ENCODE assay signal across 25 cellular contexts in genomic region chr9:78592866-78593265, GRCh38.
DNase-seq lines count a peak whose midpoint lies in the region; ATAC-seq, FAIRE-seq and TF ChIP-seq lines count a peak whose summit lies in the region.
"Had no signal": no experiment of that assay in that cellular context is flagged by ENCODE, and none has a peak within 500 bp of the region (broad histone marks: within the 10 kb centered on the region; RNA-seq: fewer than 3 reads in every experiment).

No MANE protein-coding gene starts in this region.

- H3K9ac ChIP-seq in astrocyte (ENCODE audit: low read length), result no peak overlapping the region
- H3K9ac ChIP-seq in smooth muscle cell (ENCODE audit: low read depth), result no peak overlapping the region
- H3K9ac ChIP-seq: BLaER1 treated with 17β-estradiol and CSF1 and Interleukin-3, amounts not matched to agents 10 nM and 100 nM had no signal

- TF ChIP-seq CTCF in astrocyte (IDR thresholded peaks at IDR 0.05; ENCODE audit: insufficient read depth, low read depth, low read length) (no peak), fibroblast of villous mesenchyme (IDR thresholded peaks at IDR 0.05; ENCODE audit: insufficient read depth, low read depth, low read length) (no peak), smooth muscle cell (IDR thresholded peaks at IDR 0.05; ENCODE audit: borderline replicate concordance, insufficient read depth, poor library complexity, severe bottlenecking) (no peak)

- H3K4me2 ChIP-seq in astrocyte (ENCODE audit: low read length) (peak overlapping the region; percentile 17), smooth muscle cell (peak overlapping the region; percentile 24)
- H3K4me2 ChIP-seq: BLaER1 treated with 17β-estradiol and CSF1 and Interleukin-3, amounts not matched to agents 10 nM and 100 nM had no signal

- intact Hi-C loops in CD4-positive, alpha-beta memory T cell (cut with micrococcal nuclease), result no loop called here

- H2AFZ ChIP-seq in astrocyte (ENCODE audit: low read depth, low read length) (no peak overlapping the region), smooth muscle cell (ENCODE audit: low read depth) (no peak overlapping the region)

- H3K4me1 ChIP-seq in astrocyte (ENCODE audit: insufficient read depth, low read length), result peaks cover 15% of the 10 kb centered on the region
- H3K4me1 ChIP-seq in smooth muscle cell (ENCODE audit: low read depth), result peaks cover 4% of the 10 kb centered on the region
- H3K4me1 ChIP-seq in CD4-positive, alpha-beta memory T cell (ENCODE audit: insufficient read depth, low read length), result no peaks in the 10 kb centered on the region
- H3K4me1 ChIP-seq: stomach, upper lobe of right lung had no signal

- H3K27ac Mint-ChIP-seq in astrocyte (ENCODE audit: unreplicated experiment), result no peak overlapping the region
- no peak overlapping the region for H3K27ac Mint-ChIP-seq in CD4-positive, alpha-beta memory T cell
- H3K27ac Mint-ChIP-seq: activated CD4-positive, alpha-beta T cell treated with anti-CD3 and anti-CD28 coated beads, Interleukin-2, amount 10 ng/mL, durations not matched to agents 24 days and 14 days; natural killer cell treated with Interleukin-12 subunit alpha and Interleukin-12 subunit beta and Interleukin-15 and Interleukin-18, amount 100 ng/mL, for 72 hours had no signal

- CTCF ChIA-PET in CD4-positive, alpha-beta memory T cell (lab: Charles Lee; ENCODE audit: partially characterized antibody), result no interaction called here

- no peak for ATAC-seq in GM18873 (IDR thresholded peaks at IDR 0.05; ENCODE audit: low FRiP score, unreplicated experiment)
- ATAC-seq in GM21360 (IDR thresholded peaks at IDR 0.05; ENCODE audit: unreplicated experiment), result no peak
- no peak for ATAC-seq in HG02798 (IDR thresholded peaks at IDR 0.05; ENCODE audit: poor library complexity, unreplicated experiment)
- ATAC-seq: natural killer cell treated with Interleukin-12 subunit alpha and Interleukin-12 subunit beta and Interleukin-15 and Interleukin-18, amount 100 ng/mL, for 72 hours; upper lobe of right lung had no signal

- H3K79me2 ChIP-seq in astrocyte (ENCODE audit: insufficient read depth, low read length) (no peaks in the 10 kb centered on the region), smooth muscle cell (ENCODE audit: low read depth) (no peaks in the 10 kb centered on the region)

- DNase-seq in HS-5 (ENCODE audit: low read depth) (peak; percentile 46), astrocyte (ENCODE audit: low read depth) (peak; percentile 75), fibroblast of villous mesenchyme (ENCODE audit: low read depth) (peak; percentile 15), smooth muscle cell (lab: John Stamatoyannopoulos, UW; ENCODE audit: unreplicated experiment) (no peak)
- no peak for DNase-seq in CD4-positive, alpha-beta memory T cell
- DNase-seq: activated CD4-positive, alpha-beta T cell treated with anti-CD3 and anti-CD28 coated beads, Interleukin-2, amount 10 ng/mL, durations not matched to agents 24 days and 14 days; activated effector memory CD4-positive, alpha-beta T cell treated with anti-CD3 and anti-CD28 coated beads, Interleukin-2, amount 50 U/mL, for 16 hours; amygdala; cerebellar nuclear complex; effector memory CD4-positive, alpha-beta T cell; GF-D8; NCI-H2107; NCI-H524 treated with DMSO at 0.1 percent for 48 hours; SHP77; stimulated activated CD4-positive, alpha-beta T cell treated with anti-CD3 and anti-CD28 coated beads, Interleukin-2, amount 100 ng/mL, for 48 hours; stomach; upper lobe of right lung had no signal

- POLR2A ChIA-PET in CD4-positive, alpha-beta memory T cell (lab: Charles Lee; ENCODE audit: partially characterized antibody), result no interaction called here

- 95% methylated on average over 2 of the region's 2 CpGs for WGBS in smooth muscle cell (ENCODE audit: low lambda C conversion rate)

- H3K36me3 Mint-ChIP-seq in astrocyte (ENCODE audit: low read depth, unreplicated experiment), result no peaks in the 10 kb centered on the region
- no peaks in the 10 kb centered on the region for H3K36me3 Mint-ChIP-seq in CD4-positive, alpha-beta memory T cell
- H3K36me3 Mint-ChIP-seq: natural killer cell treated with Interleukin-12 subunit alpha and Interleukin-12 subunit beta and Interleukin-15 and Interleukin-18, amount 100 ng/mL, for 72 hours had no signal

- no peak overlapping the region for H3K4me3 ChIP-seq in astrocyte (ENCODE audit: insufficient read depth, low read depth, low read length)
- H3K4me3 ChIP-seq in fibroblast of villous mesenchyme (ENCODE audit: low read depth, low read length), result no peak overlapping the region
- no peak overlapping the region for H3K4me3 ChIP-seq in smooth muscle cell
- no peak overlapping the region for H3K4me3 ChIP-seq in CD4-positive, alpha-beta memory T cell (ENCODE audit: low read length in 2 of 2)
- H3K4me3 ChIP-seq: BLaER1 treated with 17β-estradiol and CSF1 and Interleukin-3, amounts not matched to agents 10 nM and 100 nM; skin epidermis; stomach; upper lobe of right lung had no signal

- peak overlapping the region; percentile 29 for H3K27ac ChIP-seq in astrocyte (ENCODE audit: low read depth, low read length)
- H3K27ac ChIP-seq in smooth muscle cell (ENCODE audit: low read depth), result no peak overlapping the region
- H3K27ac ChIP-seq in CD4-positive, alpha-beta memory T cell (ENCODE audit: low read depth, low read length), result no peak overlapping the region
- H3K27ac ChIP-seq: BLaER1 treated with 17β-estradiol and CSF1 and Interleukin-3, amounts not matched to agents 10 nM and 100 nM; skin epidermis; stomach; upper lobe of right lung had no signal

- no peaks in the 10 kb centered on the region for H3K36me3 ChIP-seq in astrocyte (ENCODE audit: insufficient read depth, low read length)
- no peaks in the 10 kb centered on the region for H3K36me3 ChIP-seq in smooth muscle cell (ENCODE audit: low read depth)
- H3K36me3 ChIP-seq in CD4-positive, alpha-beta memory T cell (ENCODE audit: insufficient read depth, low read length), result no peaks in the 10 kb centered on the region
- H3K36me3 ChIP-seq: BLaER1 treated with 17β-estradiol and CSF1 and Interleukin-3, amounts not matched to agents 10 nM and 100 nM; stomach; upper lobe of right lung had no signal

- H3K27me3 Mint-ChIP-seq in astrocyte (ENCODE audit: low read depth, unreplicated experiment), result no peaks in the 10 kb centered on the region
- peaks cover 1 to 3% of the 10 kb centered on the region in 2 donors for H3K27me3 Mint-ChIP-seq in CD4-positive, alpha-beta memory T cell
- H3K27me3 Mint-ChIP-seq: activated CD4-positive, alpha-beta T cell treated with anti-CD3 and anti-CD28 coated beads, Interleukin-2, amount 10 ng/mL, durations not matched to agents 24 days and 14 days had no signal

- no peaks in the 10 kb centered on the region for H3F3A ChIP-seq in smooth muscle cell (ENCODE audit: low read depth)

- H4K20me1 ChIP-seq in astrocyte (ENCODE audit: insufficient read depth, low read length) (no peaks in the 10 kb centered on the region), smooth muscle cell (ENCODE audit: low read depth) (no peaks in the 10 kb centered on the region)
- H4K20me1 ChIP-seq: BLaER1 treated with 17β-estradiol and CSF1 and Interleukin-3, amounts not matched to agents 10 nM and 100 nM had no signal

- H3K4me1 Mint-ChIP-seq in astrocyte (ENCODE audit: low read depth, unreplicated experiment), result peaks cover 23% of the 10 kb centered on the region
- H3K4me1 Mint-ChIP-seq in CD4-positive, alpha-beta memory T cell, result no peaks in the 10 kb centered on the region
- H3K4me1 Mint-ChIP-seq: activated CD4-positive, alpha-beta T cell treated with anti-CD3 and anti-CD28 coated beads, Interleukin-2, amount 10 ng/mL, durations not matched to agents 24 days and 14 days had no signal

- H3K9me3 Mint-ChIP-seq in astrocyte (ENCODE audit: unreplicated experiment), result peaks cover 8% of the 10 kb centered on the region
- peaks cover 0 to 7% (median 3%) of the 10 kb centered on the region in 8 donors for H3K9me3 Mint-ChIP-seq in CD4-positive, alpha-beta memory T cell
- H3K9me3 Mint-ChIP-seq: activated CD4-positive, alpha-beta T cell treated with anti-CD3 and anti-CD28 coated beads, Interleukin-2, amount 10 ng/mL, durations not matched to agents 24 days and 14 days; natural killer cell treated with Interleukin-12 subunit alpha and Interleukin-12 subunit beta and Interleukin-15 and Interleukin-18, amount 100 ng/mL, for 72 hours had no signal

- H3K27me3 ChIP-seq in astrocyte (ENCODE audit: insufficient read depth, low read length) (no peaks in the 10 kb centered on the region), smooth muscle cell (ENCODE audit: low read depth) (no peaks in the 10 kb centered on the region)
- no peaks in the 10 kb centered on the region for H3K27me3 ChIP-seq in CD4-positive, alpha-beta memory T cell (ENCODE audit: insufficient read depth, low read length)
- H3K27me3 ChIP-seq: BLaER1 treated with 17β-estradiol and CSF1 and Interleukin-3, amounts not matched to agents 10 nM and 100 nM; upper lobe of right lung had no signal

- peak; percentile 60 for FAIRE-seq in astrocyte (lab: Jason Lieb, UNC)
- FAIRE-seq: D721Med, GM12891 had no signal

- H3K9me3 ChIP-seq in astrocyte (ENCODE audit: insufficient read depth, low read depth, low read length) (peaks cover 4% of the 10 kb centered on the region), smooth muscle cell (replicated peaks; ENCODE audit: low read depth) (no peaks in the 10 kb centered on the region)
- H3K9me3 ChIP-seq in CD4-positive, alpha-beta memory T cell (ENCODE audit: control insufficient read depth in 1 of 2, low read length in 2 of 2), result no peaks in the 10 kb centered on the region
- H3K9me3 ChIP-seq: BLaER1 treated with 17β-estradiol and CSF1 and Interleukin-3, amounts not matched to agents 10 nM and 100 nM; upper lobe of right lung had no signal

- no peak overlapping the region for H3K4me3 Mint-ChIP-seq in astrocyte (ENCODE audit: unreplicated experiment)
- no peak overlapping the region for H3K4me3 Mint-ChIP-seq in CD4-positive, alpha-beta memory T cell
- H3K4me3 Mint-ChIP-seq: activated CD4-positive, alpha-beta T cell treated with anti-CD3 and anti-CD28 coated beads, Interleukin-2, amount 10 ng/mL, durations not matched to agents 24 days and 14 days; natural killer cell treated with Interleukin-12 subunit alpha and Interleukin-12 subunit beta and Interleukin-15 and Interleukin-18, amount 100 ng/mL, for 72 hours had no signal

Comparison
In these comparisons a context has a peak if more than half of its experiments do, and no peak if none do; other contexts are left out.
1. DNase-seq: peak in HS-5 (single experiment), astrocyte (single experiment) and fibroblast of villous mesenchyme (single experiment); none in smooth muscle cell (single experiment) and CD4-positive, alpha-beta memory T cell (0 of 5).